ENCODE assay signal across 11 cellular contexts in the genomic region with DNA sequence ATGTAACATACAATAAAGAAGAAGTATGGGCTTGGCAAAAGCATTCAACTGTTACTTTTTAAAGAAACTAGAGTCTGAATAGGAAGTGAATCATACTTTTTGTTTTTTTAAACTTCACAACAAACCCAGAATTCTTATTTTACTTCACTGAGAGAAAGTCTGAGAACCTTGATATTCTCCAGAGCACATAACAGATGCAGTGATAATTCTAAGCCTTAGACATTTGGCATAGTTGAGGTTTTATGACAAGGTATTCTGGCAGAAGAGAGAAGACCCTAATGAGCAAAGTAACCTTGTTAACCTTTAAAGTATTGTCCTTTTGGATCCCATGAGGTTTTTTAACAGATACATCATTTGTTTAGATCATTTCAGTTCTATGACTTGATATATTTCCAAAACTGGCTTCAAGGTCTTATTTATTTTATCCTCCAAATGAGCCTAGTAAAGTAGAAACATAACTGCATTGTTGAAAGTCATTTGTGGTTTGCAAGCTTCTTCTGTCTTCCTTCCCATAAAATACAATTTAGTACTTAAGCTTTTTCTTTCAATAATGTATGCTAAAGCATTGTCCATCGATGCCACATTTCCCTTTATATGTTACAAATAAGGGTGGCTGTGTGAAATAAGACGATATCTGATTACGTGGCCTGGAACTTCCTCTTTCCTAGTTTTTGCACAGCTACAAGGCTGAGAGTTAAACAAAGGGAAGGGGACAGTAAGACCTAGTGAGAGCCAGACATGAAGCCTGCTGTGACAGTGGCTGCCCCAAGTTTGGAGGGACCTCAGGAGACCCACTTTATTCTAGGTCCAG.
DNase-seq lines count a peak whose midpoint lies in the region; ATAC-seq and TF ChIP-seq lines count a peak whose summit lies in the region.
"Had no signal": no experiment of that assay in that cellular context is flagged by ENCODE, and none has a peak within 500 bp of the region (broad histone marks: within the 10 kb centered on the region; RNA-seq: fewer than 3 reads in every experiment).

No MANE protein-coding gene starts in this region.

- no peaks in the 10 kb centered on the region for H3K79me2 ChIP-seq in SK-N-SH (ENCODE audit: insufficient read depth)
- H3K79me2 ChIP-seq: parathyroid adenoma had no signal

- no peak for TF ChIP-seq RAD21 in SK-N-SH (IDR thresholded peaks at IDR 0.05; ENCODE audit: low read length)

- H3K4me1 Mint-ChIP-seq in MCF 10A (ENCODE audit: insufficient read depth, unreplicated experiment) = peaks cover 7% of the 10 kb centered on the region
- H3K4me1 Mint-ChIP-seq in activated CD4-positive, alpha-beta T cell treated with anti-CD3 and anti-CD28 coated beads, Interleukin-2, amount 10 ng/mL, durations not matched to agents 24 days and 14 days = peaks cover 3% of the 10 kb centered on the region

- H3F3A ChIP-seq in SK-N-SH (replicated peaks; ENCODE audit: insufficient read depth) = peaks cover 17% of the 10 kb centered on the region

- POLR2A ChIA-PET in MCF 10A (lab: Yijun Ruan, JAX) = no interaction called here
- POLR2A ChIA-PET in SK-N-SH (lab: Yijun Ruan, JAX) = no interaction called here

- TF ChIP-seq POLR2A in breast epithelium (IDR thresholded peaks at IDR 0.05) (no peak), uterus (IDR thresholded peaks at IDR 0.05) (no peak), gastroesophageal sphincter (IDR thresholded peaks at IDR 0.05) (no peak)

- no peaks in the 10 kb centered on the region for H3K9me2 ChIP-seq in SK-N-SH

- H3K27me3 Mint-ChIP-seq in MCF 10A (ENCODE audit: insufficient read depth, unreplicated experiment) = no peaks in the 10 kb centered on the region
- H3K27me3 Mint-ChIP-seq in activated CD4-positive, alpha-beta T cell treated with anti-CD3 and anti-CD28 coated beads, Interleukin-2, amount 10 ng/mL, durations not matched to agents 24 days and 14 days = peaks cover 21% of the 10 kb centered on the region

- H3K27ac Mint-ChIP-seq in MCF 10A (ENCODE audit: low read depth, unreplicated experiment) = no peak overlapping the region
- no peak overlapping the region for H3K27ac Mint-ChIP-seq in activated CD4-positive, alpha-beta T cell treated with anti-CD3 and anti-CD28 coated beads, Interleukin-2, amount 10 ng/mL, durations not matched to agents 24 days and 14 days

- H4K20me1 ChIP-seq in SK-N-SH (ENCODE audit: insufficient read depth) = no peaks in the 10 kb centered on the region

- H3K4me3 ChIP-seq in breast epithelium = no peak overlapping the region
- H3K4me3 ChIP-seq in SK-N-SH (ENCODE audit: low read depth in 2 of 2, low read length in 1 of 2) = no peak overlapping the region
- H3K4me3 ChIP-seq in uterus = no peak overlapping the region
- no peak overlapping the region for H3K4me3 ChIP-seq in gastroesophageal sphincter

- peak overlapping the region; percentile 66; the same call in 1 of the 2 replicates for H3K9ac ChIP-seq in SK-N-SH
- H3K9ac ChIP-seq: parathyroid adenoma had no signal

- peak overlapping the region; percentile 72 for H3K4me2 ChIP-seq in SK-N-SH

- ATAC-seq in gastroesophageal sphincter = no peak
- no peak for ATAC-seq in HG02840 (IDR thresholded peaks at IDR 0.05; ENCODE audit: low FRiP score, unreplicated experiment)

- H3K36me3 ChIP-seq in breast epithelium = no peaks in the 10 kb centered on the region
- H3K36me3 ChIP-seq in SK-N-SH (replicated peaks in 1 of 2; ENCODE audit: control insufficient read depth in 1 of 2, insufficient read depth in 2 of 2, low read length in 1 of 2) = no peaks in the 10 kb centered on the region
- H3K36me3 ChIP-seq in uterus = no peaks in the 10 kb centered on the region
- H3K36me3 ChIP-seq in gastroesophageal sphincter = no peaks in the 10 kb centered on the region
- H3K36me3 ChIP-seq: WERI-Rb-1 had no signal

- H3K27me3 ChIP-seq in breast epithelium (no peaks in the 10 kb centered on the region), SK-N-SH (ENCODE audit: insufficient read depth) (no peaks in the 10 kb centered on the region), uterus (no peaks in the 10 kb centered on the region), gastroesophageal sphincter (no peaks in the 10 kb centered on the region)

- DNase-seq in breast epithelium (ENCODE audit: low spot score in 2 of 2) = no peak
- no peak for DNase-seq in MCF 10A (ENCODE audit: unreplicated experiment)
- no peak for DNase-seq in SK-N-SH
- peak; percentile 7 for DNase-seq in globus pallidus (ENCODE audit: low spot score)
- DNase-seq in uterus = no peak
- no peak for DNase-seq in activated CD4-positive, alpha-beta T cell treated with anti-CD3 and anti-CD28 coated beads, Interleukin-2, amount 10 ng/mL, durations not matched to agents 24 days and 14 days
- DNase-seq: 8988T, WERI-Rb-1 had no signal

- CTCF ChIA-PET in MCF 10A (lab: Yijun Ruan, JAX) (no interaction called here), SK-N-SH (lab: Yijun Ruan, JAX) (interaction anchor here (1.0 kb wide), 1 partner anchor 13 kb away, joined by 3 read pairs; no protein-coding TSS in a partner anchor)

- no peaks in the 10 kb centered on the region for H3K9me3 Mint-ChIP-seq in MCF 10A (ENCODE audit: unreplicated experiment)
- H3K9me3 Mint-ChIP-seq in activated CD4-positive, alpha-beta T cell treated with anti-CD3 and anti-CD28 coated beads, Interleukin-2, amount 10 ng/mL, durations not matched to agents 24 days and 14 days = peaks cover 5% of the 10 kb centered on the region

- TF ChIP-seq CTCF in breast epithelium (IDR thresholded peaks at IDR 0.05) (no peak), MCF 10A (IDR thresholded peaks at IDR 0.05; ENCODE audit: unreplicated experiment) (no peak), SK-N-SH (IDR thresholded peaks at IDR 0.05) (no peak), uterus (IDR thresholded peaks at IDR 0.05) (no peak), gastroesophageal sphincter (IDR thresholded peaks at IDR 0.05) (no peak)

- peak overlapping the region; percentile 82 for H2AFZ ChIP-seq in SK-N-SH (ENCODE audit: low read depth)
- H2AFZ ChIP-seq: parathyroid adenoma had no signal

- H3K9me3 ChIP-seq in breast epithelium (no peaks in the 10 kb centered on the region), SK-N-SH (no peaks in the 10 kb centered on the region), uterus (no peaks in the 10 kb centered on the region), gastroesophageal sphincter (no peaks in the 10 kb centered on the region)

- BruUV-seq in MCF 10A (replicated peaks; lab: Mats Ljungman, UMichigan) = no TSS peak

- no peak overlapping the region for H3K4me3 Mint-ChIP-seq in MCF 10A (ENCODE audit: unreplicated experiment)
- no peak overlapping the region for H3K4me3 Mint-ChIP-seq in activated CD4-positive, alpha-beta T cell treated with anti-CD3 and anti-CD28 coated beads, Interleukin-2, amount 10 ng/mL, durations not matched to agents 24 days and 14 days

- H3K27ac ChIP-seq in breast epithelium (peak overlapping the region; percentile 6 to 70), SK-N-SH (ENCODE audit: low read depth in 2 of 2, low read length in 1 of 2) (peak overlapping the region; percentile 93 to 99; a peak in 3 of 4 replicates), uterus (peak overlapping the region; percentile 55 to 74), gastroesophageal sphincter (peak overlapping the region in 2 of 4 donors; percentile 14)
- H3K27ac ChIP-seq: parathyroid adenoma, WERI-Rb-1 had no signal

- intact Hi-C loops in breast epithelium (cut with DNase I; ENCODE audit: low total_unique reads) = no loop called here
- intact Hi-C loops in MCF 10A (cut with micrococcal nuclease) = no loop called here
- intact Hi-C loops in uterus (cut with DNase I; ENCODE audit: low total_unique reads) = no loop called here
- intact Hi-C loops in activated CD4-positive, alpha-beta T cell treated with anti-CD3 and anti-CD28 coated beads, Interleukin-2, amount 10 ng/mL, durations not matched to agents 24 days and 14 days (cut with micrococcal nuclease) = loop anchor here (5.0 kb wide), 1 partner anchor 33 kb away; no protein-coding TSS in a partner anchor

- WGBS in SK-N-SH (ENCODE audit: low lambda C conversion rate) = 16% methylated on average over 3 of the region's 3 CpGs
- 28 to 45% methylated on average over 3 of the region's 3 CpGs for WGBS in gastroesophageal sphincter (ENCODE audit: low coverage in 1 of 2), 2 donors

- H3K4me1 ChIP-seq in breast epithelium (peaks cover 0 to 3% of the 10 kb centered on the region in 2 donors), SK-N-SH (ENCODE audit: control insufficient read depth in 1 of 2, insufficient read depth in 2 of 2, low read depth in 1 of 2, low read length in 1 of 2) (peaks cover 0 to 33% of the 10 kb centered on the region in 2 experiments), uterus (no peaks in the 10 kb centered on the region), gastroesophageal sphincter (peaks cover 0 to 20% (median 0%) of the 10 kb centered on the region in 3 donors)
- H3K4me1 ChIP-seq: parathyroid adenoma had no signal

- H3K36me3 Mint-ChIP-seq in MCF 10A (ENCODE audit: insufficient read depth, unreplicated experiment) = no peaks in the 10 kb centered on the region
- peaks cover 2% of the 10 kb centered on the region for H3K36me3 Mint-ChIP-seq in activated CD4-positive, alpha-beta T cell treated with anti-CD3 and anti-CD28 coated beads, Interleukin-2, amount 10 ng/mL, durations not matched to agents 24 days and 14 days (ENCODE audit: low read depth)

- TF ChIP-seq EP300 in SK-N-SH (IDR thresholded peaks at IDR 0.05; ENCODE audit: borderline replicate concordance in 1 of 2, low read depth in 1 of 2, low read length in 1 of 2) = peak; percentile 88 to 100
- TF ChIP-seq EP300 in gastroesophageal sphincter (IDR thresholded peaks at IDR 0.05) = no peak

TF ChIP-seq in SK-N-SH, 30 proteins besides CTCF, POLR2A, EP300 and RAD21 (continues in another document):
- TF ChIP-seq, protein P1, sequence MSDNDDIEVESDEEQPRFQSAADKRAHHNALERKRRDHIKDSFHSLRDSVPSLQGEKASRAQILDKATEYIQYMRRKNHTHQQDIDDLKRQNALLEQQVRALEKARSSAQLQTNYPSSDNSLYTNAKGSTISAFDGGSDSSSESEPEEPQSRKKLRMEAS (IDR thresholded peaks at IDR 0.05; ENCODE audit: low read depth) = peak; percentile 20; the same call in 1 of the 2 replicates
- TF ChIP-seq ELF1 (IDR thresholded peaks at IDR 0.05) = 0 out of 2 replicates have a peak, but pooled peaks have one; percentile 13
